ENCODE assay signal across 1 cellular context in genomic region chr1:95072532-95073419, GRCh38.
TF ChIP-seq lines count a peak whose summit lies in the region.

A gene with protein sequence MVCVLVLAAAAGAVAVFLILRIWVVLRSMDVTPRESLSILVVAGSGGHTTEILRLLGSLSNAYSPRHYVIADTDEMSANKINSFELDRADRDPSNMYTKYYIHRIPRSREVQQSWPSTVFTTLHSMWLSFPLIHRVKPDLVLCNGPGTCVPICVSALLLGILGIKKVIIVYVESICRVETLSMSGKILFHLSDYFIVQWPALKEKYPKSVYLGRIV (minus strand): TSS chr1:95072951. CDS start chr1:95072898, 53 bp downstream.

TF ChIP-seq in K562, 482 proteins besides CTCF, POLR2A, EP300 and RAD21 (continued from another document and continues in another):
- TF ChIP-seq ZNF778 (CRISPR knock-in tag; IDR thresholded peaks at IDR 0.05) (no peak), RAD51 (IDR thresholded peaks at IDR 0.05; ENCODE audit: borderline replicate concordance, low read depth) (no peak), ELF2 (CRISPR knock-in tag; IDR thresholded peaks at IDR 0.05) (peak; percentile 89), CBFA2T3 (IDR thresholded peaks at IDR 0.05) (no peak), ZNF277 (CRISPR knock-in tag; IDR thresholded peaks at IDR 0.05; ENCODE audit: borderline replicate concordance) (no peak), FOXP1 (CRISPR knock-in tag; IDR thresholded peaks at IDR 0.05) (peak; percentile 73; the same call in 1 of the 2 replicates), ZNF586 (CRISPR knock-in tag; conservative IDR thresholded peaks at IDR 0.05) (no peak), ATF1 (CRISPR knock-in tag; IDR thresholded peaks at IDR 0.05) (no peak), ATF1 (tag; IDR thresholded peaks at IDR 0.05) (peak; percentile 91), TOE1 (IDR thresholded peaks at IDR 0.05; ENCODE audit: borderline replicate concordance) (peak; percentile 88), TOE1 (CRISPR knock-in tag; IDR thresholded peaks at IDR 0.05; ENCODE audit: borderline replicate concordance, low read depth) (0 out of 2 replicates have a peak, but pooled peaks have one; percentile 49), ARID1B (IDR thresholded peaks at IDR 0.05) (peak; percentile 34; the same call in 1 of the 2 replicates), ZNF449 (CRISPR knock-in tag; IDR thresholded peaks at IDR 0.05) (no peak), IRF9 (tag; IDR thresholded peaks at IDR 0.05) (no peak), C11orf30 (IDR thresholded peaks at IDR 0.05; ENCODE audit: low read depth) (peak; percentile 77), SOX6 (IDR thresholded peaks at IDR 0.05) (no peak; the same call in 1 of the 2 replicates), ARID3A (IDR thresholded peaks at IDR 0.05; ENCODE audit: borderline replicate concordance, low read depth, low read length) (no peak), ZBTB8A (IDR thresholded peaks at IDR 0.05; ENCODE audit: partially characterized antibody) (no peak), BHLHE40 (IDR thresholded peaks at IDR 0.05; ENCODE audit: low read length) (peak; percentile 55), GABPA (tag; conservative IDR thresholded peaks at IDR 0.05; ENCODE audit: low read depth) (peak; percentile 87), SREBF1 (IDR thresholded peaks at IDR 0.05; ENCODE audit: borderline replicate concordance, low read depth, low read length) (no peak), XRCC4 (IDR thresholded peaks at IDR 0.05; ENCODE audit: extremely low read depth, insufficient read depth, insufficient read length) (no peak), RNF219 (CRISPR knock-in tag; IDR thresholded peaks at IDR 0.05) (no peak), ZNF561 (CRISPR knock-in tag; conservative IDR thresholded peaks at IDR 0.05) (no peak), BMI1 (IDR thresholded peaks at IDR 0.05; ENCODE audit: low read length) (no peak), ZNF146 (CRISPR knock-in tag; IDR thresholded peaks at IDR 0.05; ENCODE audit: unreplicated experiment) (no peak), RBM22 (IDR thresholded peaks at IDR 0.05; ENCODE audit: low read depth, low read length, poor library complexity, severe bottlenecking) (no peak), CHD7 (IDR thresholded peaks at IDR 0.05; ENCODE audit: low read depth, low read length) (no peak), KDM5B (IDR thresholded peaks at IDR 0.05; ENCODE audit: insufficient replicate concordance, low read depth, low read length) (peak; percentile 63), NR3C1 (CRISPR knock-in tag; IDR thresholded peaks at IDR 0.05) (no peak), ZNF584 (CRISPR knock-in tag; IDR thresholded peaks at IDR 0.05; ENCODE audit: low read depth) (no peak)
- TF ChIP-seq, protein P1, sequence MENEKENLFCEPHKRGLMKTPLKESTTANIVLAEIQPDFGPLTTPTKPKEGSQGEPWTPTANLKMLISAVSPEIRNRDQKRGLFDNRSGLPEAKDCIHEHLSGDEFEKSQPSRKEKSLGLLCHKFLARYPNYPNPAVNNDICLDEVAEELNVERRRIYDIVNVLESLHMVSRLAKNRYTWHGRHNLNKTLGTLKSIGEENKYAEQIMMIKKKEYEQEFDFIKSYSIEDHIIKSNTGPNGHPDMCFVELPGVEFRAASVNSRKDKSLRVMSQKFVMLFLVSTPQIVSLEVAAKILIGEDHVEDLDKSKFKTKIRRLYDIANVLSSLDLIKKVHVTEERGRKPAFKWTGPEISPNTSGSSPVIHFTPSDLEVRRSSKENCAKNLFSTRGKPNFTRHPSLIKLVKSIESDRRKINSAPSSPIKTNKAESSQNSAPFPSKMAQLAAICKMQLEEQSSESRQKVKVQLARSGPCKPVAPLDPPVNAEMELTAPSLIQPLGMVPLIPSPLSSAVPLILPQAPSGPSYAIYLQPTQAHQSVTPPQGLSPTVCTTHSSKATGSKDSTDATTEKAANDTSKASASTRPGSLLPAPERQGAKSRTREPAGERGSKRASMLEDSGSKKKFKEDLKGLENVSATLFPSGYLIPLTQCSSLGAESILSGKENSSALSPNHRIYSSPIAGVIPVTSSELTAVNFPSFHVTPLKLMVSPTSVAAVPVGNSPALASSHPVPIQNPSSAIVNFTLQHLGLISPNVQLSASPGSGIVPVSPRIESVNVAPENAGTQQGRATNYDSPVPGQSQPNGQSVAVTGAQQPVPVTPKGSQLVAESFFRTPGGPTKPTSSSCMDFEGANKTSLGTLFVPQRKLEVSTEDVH (IDR thresholded peaks at IDR 0.05; ENCODE audit: low read depth, partially characterized antibody), result no peak
- TF ChIP-seq, protein P2, sequence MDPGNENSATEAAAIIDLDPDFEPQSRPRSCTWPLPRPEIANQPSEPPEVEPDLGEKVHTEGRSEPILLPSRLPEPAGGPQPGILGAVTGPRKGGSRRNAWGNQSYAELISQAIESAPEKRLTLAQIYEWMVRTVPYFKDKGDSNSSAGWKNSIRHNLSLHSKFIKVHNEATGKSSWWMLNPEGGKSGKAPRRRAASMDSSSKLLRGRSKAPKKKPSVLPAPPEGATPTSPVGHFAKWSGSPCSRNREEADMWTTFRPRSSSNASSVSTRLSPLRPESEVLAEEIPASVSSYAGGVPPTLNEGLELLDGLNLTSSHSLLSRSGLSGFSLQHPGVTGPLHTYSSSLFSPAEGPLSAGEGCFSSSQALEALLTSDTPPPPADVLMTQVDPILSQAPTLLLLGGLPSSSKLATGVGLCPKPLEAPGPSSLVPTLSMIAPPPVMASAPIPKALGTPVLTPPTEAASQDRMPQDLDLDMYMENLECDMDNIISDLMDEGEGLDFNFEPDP (CRISPR knock-in tag; IDR thresholded peaks at IDR 0.05), result peak; percentile 30; the same call in 1 of the 2 replicates
